11 cellular contexts compared by ENCODE assay signal in genomic region chr3:66398228-66399025, GRCh38.
A peak's percentile ranks its signal among the peaks of the same experiment; 100 is the strongest.
DNase-seq lines count a peak whose midpoint lies in the region; ATAC-seq and TF ChIP-seq lines count a peak whose summit lies in the region.
"Had no signal": no experiment of that assay in that cellular context is flagged by ENCODE, and none has a peak within 500 bp of the region (broad histone marks: within the 10 kb centered on the region; RNA-seq: fewer than 3 reads in every experiment).

No MANE protein-coding gene starts in this region.

- TF ChIP-seq POLR2A in gastrocnemius medialis (IDR thresholded peaks at IDR 0.05): peak in 1 of 2 donors; percentile 17

- peak; percentile 41 for DNase-seq in NCI-H1105 treated with DMSO at 0.1 percent for 48 hours (lab: John Stamatoyannopoulos, UW)
- DNase-seq in NCI-H1105 (lab: John Stamatoyannopoulos, UW): no peak
- peak; percentile 95 for DNase-seq in NCI-H82 (lab: John Stamatoyannopoulos, UW)
- DNase-seq in epithelial cell of prostate (ENCODE audit: low read depth, low spot score): no peak
- DNase-seq in gastrocnemius medialis: peak; percentile 52 to 67
- no peak for DNase-seq in GDM1 (lab: John Stamatoyannopoulos, UW)
- DNase-seq: naive thymus-derived CD4-positive, alpha-beta T cell; NCI-H774 had no signal

- in situ Hi-C loops in gastrocnemius medialis (cut with MboI; ENCODE audit: low sequenced_read_pairs in 4 of 4): no loop called here

- no peak for TF ChIP-seq CTCF in gastrocnemius medialis (IDR thresholded peaks at IDR 0.05 in 4 of 5, conservative IDR thresholded peaks at IDR 0.05 in 1 of 5)

- peaks cover 0 to 19% of the 10 kb centered on the region in 2 donors for H3K36me3 ChIP-seq in gastrocnemius medialis

- ATAC-seq in gastrocnemius medialis (peak; percentile 68 to 72), GM21447 (IDR thresholded peaks at IDR 0.05; ENCODE audit: unreplicated experiment) (no peak), GM18873 (IDR thresholded peaks at IDR 0.05; ENCODE audit: low FRiP score, unreplicated experiment) (no peak)
- ATAC-seq: naive thymus-derived CD4-positive, alpha-beta T cell had no signal

- no peaks in the 10 kb centered on the region for H3K27me3 ChIP-seq in gastrocnemius medialis

- peaks cover 60 to 72% of the 10 kb centered on the region in 2 donors for H3K4me1 ChIP-seq in gastrocnemius medialis

- no peak overlapping the region for H3K4me3 ChIP-seq in gastrocnemius medialis

- intact Hi-C loops in gastrocnemius medialis (cut with DNase I; ENCODE audit: low total_unique reads): loop anchor here (5.0 kb wide), 1 partner anchor 131 kb away; no protein-coding TSS in a partner anchor

- H3K27ac ChIP-seq in epithelial cell of prostate (peak overlapping the region; percentile 74), gastrocnemius medialis (peak overlapping the region; percentile 38 to 87 (median 78))
- H3K27ac ChIP-seq: 22Rv1 had no signal

- H3K9me3 ChIP-seq in gastrocnemius medialis: no peaks in the 10 kb centered on the region

Comparison
In these comparisons a context has a peak if more than half of its experiments do, and no peak if none do; other contexts are left out.
1. DNase-seq: peak in NCI-H1105 treated with DMSO at 0.1 percent for 48 hours (single experiment), NCI-H82 (single experiment) and gastrocnemius medialis (2 of 2); none in NCI-H1105 (single experiment), epithelial cell of prostate (single experiment) and GDM1 (single experiment).
2. ATAC-seq: peak in gastrocnemius medialis (2 of 2); none in GM21447 (single experiment) and GM18873 (single experiment).